8 cellular contexts compared by ENCODE assay signal in genomic region chr9:134689320-134690181, GRCh38. TPM values are rescaled to one million over a fixed set of nuclear protein-coding genes. Genes with fewer than 3 reads are reported as not detected.
DNase-seq lines count a peak whose midpoint lies in the region; ATAC-seq and TF ChIP-seq lines count a peak whose summit lies in the region.

No MANE protein-coding gene starts in this region.

- H3K4me2 ChIP-seq in neural cell (ENCODE audit: low read length), result no peak overlapping the region

- H3K79me2 ChIP-seq in neural cell (replicated peaks; ENCODE audit: insufficient read depth, low read length), result no peaks in the 10 kb centered on the region

- H3K27me3 ChIP-seq in BE2C (no peaks in the 10 kb centered on the region), neural cell (ENCODE audit: insufficient read depth, low read depth, low read length) (no peaks in the 10 kb centered on the region)

- H3K27ac ChIP-seq in neural cell (ENCODE audit: low read length), result no peak overlapping the region

- TF ChIP-seq CTCF in BE2C (IDR thresholded peaks at IDR 0.05; ENCODE audit: low read depth, low read length) (peak; percentile 92), GM13976 (IDR thresholded peaks at IDR 0.05; ENCODE audit: borderline replicate concordance, control extremely low read depth, extremely low read depth, insufficient read depth, missing control alignments) (peak; percentile 51), fibroblast of pulmonary artery (IDR thresholded peaks at IDR 0.05; ENCODE audit: low read length, missing control alignments) (peak; percentile 84), neural cell (IDR thresholded peaks at IDR 0.05; ENCODE audit: poor library complexity, severe bottlenecking) (peak; percentile 54)

- H3K36me3 ChIP-seq in BE2C (no peaks in the 10 kb centered on the region), neural cell (ENCODE audit: insufficient read depth, low read length) (no peaks in the 10 kb centered on the region)

- in situ Hi-C loops in GM13976 (cut with MboI; ENCODE audit: low sequenced_read_pairs, unreplicated experiment), result loop anchor here (10.0 kb wide), 1 partner anchor 295 kb away; no protein-coding TSS in a partner anchor

- no peaks in the 10 kb centered on the region for H3K9me3 ChIP-seq in BE2C
- no peaks in the 10 kb centered on the region for H3K9me3 ChIP-seq in neural cell (ENCODE audit: low read length)

- H3K9me2 ChIP-seq in neural cell (ENCODE audit: insufficient read depth, low read length), result no peaks in the 10 kb centered on the region

- H3K9ac ChIP-seq in neural cell (ENCODE audit: low read length), result no peak overlapping the region

- DNase-seq in BE2C (peak; percentile 76), GM13976 (ENCODE audit: low spot score) (peak; percentile 80), fibroblast of pulmonary artery (ENCODE audit: low read depth) (peak; percentile 67), amniotic stem cell (lab: John Stamatoyannopoulos, UW) (no peak)

- no peaks in the 10 kb centered on the region for H3F3A ChIP-seq in neural cell (ENCODE audit: insufficient read depth, low read length, poor library complexity, severe bottlenecking)

- H4K20me1 ChIP-seq in neural cell (ENCODE audit: insufficient read depth), result no peaks in the 10 kb centered on the region

- H3K4me3 ChIP-seq in BE2C (ENCODE audit: low read depth, low read length) (no peak overlapping the region), fibroblast of pulmonary artery (replicated peaks; ENCODE audit: low read depth, low read length) (no peak overlapping the region), neural cell (ENCODE audit: low read length) (no peak overlapping the region)

- TF ChIP-seq RAD21 in neural cell (conservative IDR thresholded peaks at IDR 0.05), result peak; percentile 15

- peak; percentile 94 for ATAC-seq in SK-N-SH treated with all-trans-retinoic acid at 6 μM for 48 hours
- no peak for ATAC-seq in HG02981 (IDR thresholded peaks at IDR 0.05; ENCODE audit: unreplicated experiment)
- no peak for ATAC-seq in GM19467 (IDR thresholded peaks at IDR 0.05; ENCODE audit: unreplicated experiment)

- H2AFZ ChIP-seq in neural cell (ENCODE audit: low read depth, low read length), result no peak overlapping the region

- H3K4me1 ChIP-seq in BE2C, result peaks cover 11% of the 10 kb centered on the region; the same call in 1 of the 2 replicates

- TF ChIP-seq EP300 in neural cell (conservative IDR thresholded peaks at IDR 0.05; ENCODE audit: poor library complexity, severe bottlenecking), result no peak

TF ChIP-seq in SK-N-SH treated with all-trans-retinoic acid at 6 μM for 48 hours, 23 proteins besides CTCF, POLR2A, EP300 and RAD21 (continues in another document):
- TF ChIP-seq PATZ1 (CRISPR knock-in tag; IDR thresholded peaks at IDR 0.05; ENCODE audit: borderline replicate concordance), result no peak
- TF ChIP-seq TSHZ2 (CRISPR knock-in tag; IDR thresholded peaks at IDR 0.05), result no peak
- TF ChIP-seq CSDC2 (CRISPR knock-in tag; IDR thresholded peaks at IDR 0.05), result no peak

TF ChIP-seq in neural cell, 6 proteins besides CTCF, POLR2A, EP300 and RAD21:
- TF ChIP-seq EZH2 (IDR thresholded peaks at IDR 0.05; ENCODE audit: borderline replicate concordance, insufficient read depth, low read length, poor library complexity, severe bottlenecking), result no peak
- peak; percentile 36 for TF ChIP-seq SMC3 (conservative IDR thresholded peaks at IDR 0.05; ENCODE audit: poor library complexity)
- no peak for TF ChIP-seq MXI1 (conservative IDR thresholded peaks at IDR 0.05; ENCODE audit: poor library complexity, severe bottlenecking)
TF ChIP-seq in neural cell: peak in this region for 1.

RNA-seq across cellular contexts. Expression of gene COL5A1, which starts 47.9 kb away (rescaled TPM):
- 2.0 TPM for polyA plus RNA-seq in BE2C (2012; ENCODE audit: insufficient read depth, insufficient read length, low read depth)
- 0.06 TPM in 1 of 2 replicates, not detected in the other for polyA plus RNA-seq in neural cell
- 0.24 and 0.35 TPM in 2 replicates for polyA minus RNA-seq in neural cell
